In the genomic region with DNA sequence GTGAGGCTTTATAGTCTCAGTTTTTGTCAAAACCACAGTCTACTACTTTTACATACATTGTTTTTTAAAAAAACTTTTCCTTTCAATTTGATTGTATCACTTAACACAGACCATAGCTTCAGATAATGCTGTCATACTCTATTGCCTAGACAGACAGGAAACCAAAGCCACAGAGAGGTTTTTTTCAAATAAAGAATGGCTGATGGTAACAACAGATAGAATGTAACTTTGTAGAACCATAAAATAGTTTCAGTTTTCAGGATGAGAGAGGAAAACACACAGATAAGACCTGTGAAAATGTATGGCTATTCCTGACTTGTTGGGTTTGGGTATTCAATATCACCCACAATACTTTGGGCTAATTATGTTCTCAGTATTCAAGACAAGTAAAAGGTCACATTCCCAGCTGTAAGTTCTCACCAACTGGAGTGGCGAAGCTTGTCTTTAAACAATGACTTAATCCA, we compare ENCODE assay signal across 11 cellular contexts.
DNase-seq lines count a peak whose midpoint lies in the region; ATAC-seq and TF ChIP-seq lines count a peak whose summit lies in the region.
"Had no signal": no experiment of that assay in that cellular context is flagged by ENCODE, and none has a peak within 500 bp of the region (broad histone marks: within the 10 kb centered on the region; RNA-seq: fewer than 3 reads in every experiment).

No MANE protein-coding gene starts in this region.

- H3K9me3 ChIP-seq in neural progenitor cell (ENCODE audit: low read depth): no peaks in the 10 kb centered on the region

- peak overlapping the region in 1 of 2 donors; percentile 49 for H3K4me3 Mint-ChIP-seq in activated T-cell treated with anti-CD3 and anti-CD28 coated beads, Interleukin-2, amount 50 U/mL, for 72 hours
- no peak overlapping the region for H3K4me3 Mint-ChIP-seq in T-helper 1 cell treated with Interleukin-12 subunit alpha and Interleukin-12 subunit beta and Interleukin-4 antibody, amounts not matched to agents 30 μg/mL and 1 μg/mL, for 36 hours
- H3K4me3 Mint-ChIP-seq in stimulated activated naive B cell treated with anti-CD40 and anti-IgM and Interleukin-4, amounts not matched to agents 10 μg/mL and 1 μg/mL and 100 μg/mL, for 72 hours: no peak overlapping the region
- no peak overlapping the region for H3K4me3 Mint-ChIP-seq in osteocyte (ENCODE audit: unreplicated experiment)
- no peak overlapping the region for H3K4me3 Mint-ChIP-seq in neural progenitor cell
- H3K4me3 Mint-ChIP-seq: B cell had no signal

- H3K4me2 ChIP-seq in neural progenitor cell: no peak overlapping the region

- H3K4me1 ChIP-seq in neural progenitor cell: no peaks in the 10 kb centered on the region

- peaks cover 30% of the 10 kb centered on the region for H3K27me3 Mint-ChIP-seq in activated T-cell treated with anti-CD3 and anti-CD28 coated beads, Interleukin-2, amount 50 U/mL, for 72 hours (ENCODE audit: low read depth)
- H3K27me3 Mint-ChIP-seq in T-helper 1 cell treated with Interleukin-12 subunit alpha and Interleukin-12 subunit beta and Interleukin-4 antibody, amounts not matched to agents 30 μg/mL and 1 μg/mL, for 36 hours (ENCODE audit: low read depth): peaks cover 67% of the 10 kb centered on the region
- H3K27me3 Mint-ChIP-seq in stimulated activated naive B cell treated with anti-CD40 and anti-IgM and Interleukin-4, amounts not matched to agents 10 μg/mL and 1 μg/mL and 100 μg/mL, for 72 hours: no peaks in the 10 kb centered on the region
- H3K27me3 Mint-ChIP-seq in osteocyte (ENCODE audit: unreplicated experiment): no peaks in the 10 kb centered on the region
- H3K27me3 Mint-ChIP-seq in neural progenitor cell (ENCODE audit: insufficient read depth, low read depth): no peaks in the 10 kb centered on the region
- H3K27me3 Mint-ChIP-seq: B cell had no signal

- DNase-seq in activated T-cell treated with anti-CD3 and anti-CD28 coated beads, Interleukin-2, amount 50 U/mL, for 72 hours: peak in 1 of 2 donors; percentile 13
- DNase-seq in activated T-cell treated with anti-CD3 and anti-CD28 coated beads for 4 hours: no peak
- no peak for DNase-seq in stimulated activated naive B cell treated with anti-CD40 and anti-IgM and Interleukin-4, amounts not matched to agents 10 μg/mL and 1 μg/mL and 100 μg/mL, for 72 hours
- DNase-seq in osteocyte (ENCODE audit: extremely low spot score, unreplicated experiment): no peak
- DNase-seq in neural progenitor cell (ENCODE audit: low spot score): no peak
- DNase-seq in medulla oblongata (ENCODE audit: extremely low spot score): no peak
- DNase-seq: left cardiac atrium, NCI-H1694 had no signal

- H3K9ac ChIP-seq in neural progenitor cell: no peak overlapping the region

- ATAC-seq in activated T-cell treated with anti-CD3 and anti-CD28 coated beads, Interleukin-2, amount 50 U/mL, for 72 hours (replicated peaks in 1 of 2): peak; percentile 98
- ATAC-seq in HG02981 (IDR thresholded peaks at IDR 0.05; ENCODE audit: unreplicated experiment): peak; percentile 98
- ATAC-seq in stimulated activated naive B cell treated with anti-CD40 and anti-IgM and Interleukin-4, amounts not matched to agents 10 μg/mL and 1 μg/mL and 100 μg/mL, for 72 hours (replicated peaks): peak; percentile 86 to 88
- ATAC-seq: left cardiac atrium had no signal

- no peak overlapping the region for H3K4me3 ChIP-seq in neural progenitor cell

- no peaks in the 10 kb centered on the region for H3K27me3 ChIP-seq in neural progenitor cell

- no peaks in the 10 kb centered on the region for H3K9me3 Mint-ChIP-seq in activated T-cell treated with anti-CD3 and anti-CD28 coated beads, Interleukin-2, amount 50 U/mL, for 72 hours
- no peaks in the 10 kb centered on the region for H3K9me3 Mint-ChIP-seq in T-helper 1 cell treated with Interleukin-12 subunit alpha and Interleukin-12 subunit beta and Interleukin-4 antibody, amounts not matched to agents 30 μg/mL and 1 μg/mL, for 36 hours
- no peaks in the 10 kb centered on the region for H3K9me3 Mint-ChIP-seq in stimulated activated naive B cell treated with anti-CD40 and anti-IgM and Interleukin-4, amounts not matched to agents 10 μg/mL and 1 μg/mL and 100 μg/mL, for 72 hours
- H3K9me3 Mint-ChIP-seq in osteocyte (ENCODE audit: unreplicated experiment) (no peaks in the 10 kb centered on the region), neural progenitor cell (no peaks in the 10 kb centered on the region)

- H3K36me3 ChIP-seq in neural progenitor cell: no peaks in the 10 kb centered on the region

- no peak overlapping the region for H3K27ac ChIP-seq in neural progenitor cell

- H4K20me1 ChIP-seq in neural progenitor cell (ENCODE audit: low read depth): no peaks in the 10 kb centered on the region

- no peaks in the 10 kb centered on the region for H3F3A ChIP-seq in neural progenitor cell (ENCODE audit: low read depth)

- H3K27ac Mint-ChIP-seq in activated T-cell treated with anti-CD3 and anti-CD28 coated beads, Interleukin-2, amount 50 U/mL, for 72 hours: peak overlapping the region; percentile 13
- H3K27ac Mint-ChIP-seq in T-helper 1 cell treated with Interleukin-12 subunit alpha and Interleukin-12 subunit beta and Interleukin-4 antibody, amounts not matched to agents 30 μg/mL and 1 μg/mL, for 36 hours: peak overlapping the region; percentile 9
- H3K27ac Mint-ChIP-seq in stimulated activated naive B cell treated with anti-CD40 and anti-IgM and Interleukin-4, amounts not matched to agents 10 μg/mL and 1 μg/mL and 100 μg/mL, for 72 hours: no peak overlapping the region
- H3K27ac Mint-ChIP-seq in osteocyte (ENCODE audit: unreplicated experiment): no peak overlapping the region
- no peak overlapping the region for H3K27ac Mint-ChIP-seq in neural progenitor cell
- H3K27ac Mint-ChIP-seq: B cell had no signal

- no peaks in the 10 kb centered on the region for H3K36me3 Mint-ChIP-seq in activated T-cell treated with anti-CD3 and anti-CD28 coated beads, Interleukin-2, amount 50 U/mL, for 72 hours (ENCODE audit: insufficient read depth in 2 of 2)
- H3K36me3 Mint-ChIP-seq in T-helper 1 cell treated with Interleukin-12 subunit alpha and Interleukin-12 subunit beta and Interleukin-4 antibody, amounts not matched to agents 30 μg/mL and 1 μg/mL, for 36 hours (ENCODE audit: low read depth): no peaks in the 10 kb centered on the region
- H3K36me3 Mint-ChIP-seq in stimulated activated naive B cell treated with anti-CD40 and anti-IgM and Interleukin-4, amounts not matched to agents 10 μg/mL and 1 μg/mL and 100 μg/mL, for 72 hours: no peaks in the 10 kb centered on the region
- H3K36me3 Mint-ChIP-seq in osteocyte (ENCODE audit: unreplicated experiment) (no peaks in the 10 kb centered on the region), neural progenitor cell (no peaks in the 10 kb centered on the region)

- no peak for TF ChIP-seq CTCF in osteocyte (IDR thresholded peaks at IDR 0.05)
- TF ChIP-seq CTCF in neural progenitor cell (IDR thresholded peaks at IDR 0.05): no peak

- peaks cover 28% of the 10 kb centered on the region for H3K4me1 Mint-ChIP-seq in activated T-cell treated with anti-CD3 and anti-CD28 coated beads, Interleukin-2, amount 50 U/mL, for 72 hours (ENCODE audit: low read depth)
- H3K4me1 Mint-ChIP-seq in T-helper 1 cell treated with Interleukin-12 subunit alpha and Interleukin-12 subunit beta and Interleukin-4 antibody, amounts not matched to agents 30 μg/mL and 1 μg/mL, for 36 hours (ENCODE audit: low read depth): peaks cover 14% of the 10 kb centered on the region
- no peaks in the 10 kb centered on the region for H3K4me1 Mint-ChIP-seq in stimulated activated naive B cell treated with anti-CD40 and anti-IgM and Interleukin-4, amounts not matched to agents 10 μg/mL and 1 μg/mL and 100 μg/mL, for 72 hours
- H3K4me1 Mint-ChIP-seq in osteocyte (ENCODE audit: unreplicated experiment) (peaks cover 13% of the 10 kb centered on the region), neural progenitor cell (peaks cover 3% of the 10 kb centered on the region)

- no peak overlapping the region for H2AFZ ChIP-seq in neural progenitor cell (replicated peaks)

- H3K79me2 ChIP-seq in neural progenitor cell (ENCODE audit: low read depth): no peaks in the 10 kb centered on the region

Comparison
In these comparisons a context has a peak if more than half of its experiments do, and no peak if none do; other contexts are left out.
1. H3K27ac Mint-ChIP-seq: peak in activated T-cell treated with anti-CD3 and anti-CD28 coated beads, Interleukin-2, amount 50 U/mL, for 72 hours (single experiment) and T-helper 1 cell treated with Interleukin-12 subunit alpha and Interleukin-12 subunit beta and Interleukin-4 antibody, amounts not matched to agents 30 μg/mL and 1 μg/mL, for 36 hours (single experiment); none in stimulated activated naive B cell treated with anti-CD40 and anti-IgM and Interleukin-4, amounts not matched to agents 10 μg/mL and 1 μg/mL and 100 μg/mL, for 72 hours (single experiment), osteocyte (single experiment) and neural progenitor cell (single experiment).
2. Peak in every context shown above with its lines, with median percentiles within 50 percentile points of each other: ATAC-seq.